Comparison of ENCODE assay signal across 9 cellular contexts in genomic region chr11:72676874-72677341, GRCh38. TPM values are rescaled to one million over a fixed set of nuclear protein-coding genes. Genes with fewer than 3 reads are reported as not detected.
A peak's percentile ranks its signal among the peaks of the same experiment; 100 is the strongest.
DNase-seq lines count a peak whose midpoint lies in the region; ATAC-seq and TF ChIP-seq lines count a peak whose summit lies in the region.
"Had no signal": no experiment of that assay in that cellular context is flagged by ENCODE, and none has a peak within 500 bp of the region (broad histone marks: within the 10 kb centered on the region; RNA-seq: fewer than 3 reads in every experiment).

No MANE protein-coding gene starts in this region.

- no peak overlapping the region for H2AFZ ChIP-seq in H9 (ENCODE audit: low read length)

- peak; percentile 71 for ATAC-seq in activated naive CD8-positive, alpha-beta T cell treated with anti-CD3 and anti-CD28 coated beads, Interleukin-2, amount 50 U/mL, for 24 hours
- ATAC-seq in GM18861 (IDR thresholded peaks at IDR 0.05; ENCODE audit: unreplicated experiment) (no peak), GM18519 (IDR thresholded peaks at IDR 0.05; ENCODE audit: low FRiP score, unreplicated experiment) (no peak)

- H3K23ac ChIP-seq in H9 (ENCODE audit: insufficient read length, low read depth, low read length), result no peak overlapping the region

- peaks cover 8% of the 10 kb centered on the region for H3K23me2 ChIP-seq in H9 (ENCODE audit: insufficient read length, low read depth, low read length, poor library complexity, severe bottlenecking)

- peaks cover 4% of the 10 kb centered on the region; the same call in 1 of the 2 replicates for H3K27me3 ChIP-seq in H9 (ENCODE audit: insufficient read depth, low read length)

- H2AK5ac ChIP-seq in H9 (ENCODE audit: insufficient read length, low read length), result no peak overlapping the region

- peak; percentile 94 for DNase-seq in H9
- peak; percentile 40 for DNase-seq in SW480 (ENCODE audit: low spot score)
- peak; percentile 76 for DNase-seq in activated naive CD8-positive, alpha-beta T cell treated with anti-CD3 and anti-CD28 coated beads, Interleukin-2, amount 50 U/mL, for 24 hours
- peak; percentile 4 for DNase-seq in inferior parietal cortex (ENCODE audit: extremely low spot score)
- DNase-seq in stimulated activated CD4-positive, alpha-beta T cell treated with anti-CD3 and anti-CD28 coated beads, Interleukin-4, amount 100 ng/mL, for 48 hours (ENCODE audit: low read depth in 2 of 2), result peak; percentile 63 to 73
- no peak for DNase-seq in amniotic stem cell (lab: John Stamatoyannopoulos, UW)

- H3K36me3 Mint-ChIP-seq in H9 (ENCODE audit: insufficient read depth in 1 of 3, low read depth in 3 of 3), result no peaks in the 10 kb centered on the region
- no peaks in the 10 kb centered on the region for H3K36me3 Mint-ChIP-seq in activated naive CD8-positive, alpha-beta T cell treated with anti-CD3 and anti-CD28 coated beads, Interleukin-2, amount 50 U/mL, for 24 hours (ENCODE audit: low read depth)

- H3T11ph ChIP-seq in H9 (ENCODE audit: low read length), result no peak overlapping the region

- H3K56ac ChIP-seq in H9 (ENCODE audit: insufficient read length, low read depth, low read length), result no peak overlapping the region

- H2BK20ac ChIP-seq in H9 (ENCODE audit: low read depth, low read length, poor library complexity, severe bottlenecking), result no peak overlapping the region

- no peak overlapping the region for H3K14ac ChIP-seq in H9 (ENCODE audit: insufficient read depth, low read length)

- no peak overlapping the region for H3K27ac ChIP-seq in H9 (ENCODE audit: insufficient read length, low read depth, low read length)
- H3K27ac ChIP-seq: neutrophil had no signal

- H3K27me3 Mint-ChIP-seq in H9 (ENCODE audit: low read depth), result peaks cover 93% of the 10 kb centered on the region
- peaks cover 57% of the 10 kb centered on the region for H3K27me3 Mint-ChIP-seq in activated naive CD8-positive, alpha-beta T cell treated with anti-CD3 and anti-CD28 coated beads, Interleukin-2, amount 50 U/mL, for 24 hours

- no peak for TF ChIP-seq CTCF in H9 (conservative IDR thresholded peaks at IDR 0.05)

- WGBS in H9 (ENCODE audit: extremely low coverage, insufficient read length, low lambda C conversion rate), result no CpG with 5 or more reads among the region's 30 CpGs

- H3K79me1 ChIP-seq in H9 (ENCODE audit: insufficient read depth, low read depth, low read length, poor library complexity, severe bottlenecking), result no peaks in the 10 kb centered on the region

- no peaks in the 10 kb centered on the region for H3K9me3 ChIP-seq in H9 (ENCODE audit: control insufficient read depth, low read depth, low read length)
- H3K9me3 ChIP-seq: neutrophil had no signal

- H3K18ac ChIP-seq in H9 (ENCODE audit: insufficient read length, low read depth, low read length), result no peak overlapping the region

- H4K91ac ChIP-seq in H9 (ENCODE audit: insufficient read length, low read depth, low read length), result no peak overlapping the region

- H4K5ac ChIP-seq in H9 (ENCODE audit: insufficient read length, low read depth, low read length), result no peak overlapping the region

- H3K27ac Mint-ChIP-seq in H9, result no peak overlapping the region
- no peak overlapping the region for H3K27ac Mint-ChIP-seq in activated naive CD8-positive, alpha-beta T cell treated with anti-CD3 and anti-CD28 coated beads, Interleukin-2, amount 50 U/mL, for 24 hours

- H3K4me1 ChIP-seq in H9 (ENCODE audit: insufficient read depth, low read length), result no peaks in the 10 kb centered on the region; the same call in 1 of the 2 replicates

- H3K4me1 Mint-ChIP-seq in H9, result peaks cover 55 to 73% of the 10 kb centered on the region in 2 experiments
- H3K4me1 Mint-ChIP-seq in activated naive CD8-positive, alpha-beta T cell treated with anti-CD3 and anti-CD28 coated beads, Interleukin-2, amount 50 U/mL, for 24 hours, result peaks cover 8% of the 10 kb centered on the region

- H2BK15ac ChIP-seq in H9 (ENCODE audit: low read depth, low read length), result no peak overlapping the region

- H3K79me2 ChIP-seq in H9 (ENCODE audit: insufficient read depth, low read length), result no peaks in the 10 kb centered on the region

- no peak overlapping the region for H3K9ac ChIP-seq in H9 (ENCODE audit: extremely low read depth, insufficient read length, low read length)

- no peaks in the 10 kb centered on the region for H4K20me1 ChIP-seq in H9 (ENCODE audit: control insufficient read depth, insufficient read depth, insufficient read length)

- no peak overlapping the region for H2BK5ac ChIP-seq in H9 (ENCODE audit: insufficient read length, low read length)

- no peak overlapping the region for H2BK12ac ChIP-seq in H9 (ENCODE audit: insufficient read length, low read depth, low read length)

- no peak overlapping the region for H2BK120ac ChIP-seq in H9 (ENCODE audit: low read depth, low read length, poor library complexity, severe bottlenecking)

- no peaks in the 10 kb centered on the region; a peak in 2 of 5 replicates for H3K9me3 Mint-ChIP-seq in H9
- H3K9me3 Mint-ChIP-seq in activated naive CD8-positive, alpha-beta T cell treated with anti-CD3 and anti-CD28 coated beads, Interleukin-2, amount 50 U/mL, for 24 hours, result no peaks in the 10 kb centered on the region

- H3K4ac ChIP-seq in H9 (ENCODE audit: low read depth, low read length), result no peak overlapping the region

- H3K4me3 Mint-ChIP-seq in H9, result peak overlapping the region; percentile 22 to 74
- H3K4me3 Mint-ChIP-seq in activated naive CD8-positive, alpha-beta T cell treated with anti-CD3 and anti-CD28 coated beads, Interleukin-2, amount 50 U/mL, for 24 hours, result no peak overlapping the region

- H4K8ac ChIP-seq in H9 (replicated peaks; ENCODE audit: insufficient read length, low read depth, low read length), result no peak overlapping the region

- peak overlapping the region; percentile 55 for H3K4me2 ChIP-seq in H9 (ENCODE audit: insufficient read depth, insufficient read length, low read length)

RNA-seq across cellular contexts. Expression of gene PDE2A, which starts 2.7 kb away (rescaled TPM):
- 3.4 and 4.3 TPM in 2 replicates for total RNA-seq in H9 (2021)
